ENCODE assay signal across 15 cellular contexts in genomic region chr1:223802602-223803001, GRCh38. TPM values are rescaled to one million over a fixed set of nuclear protein-coding genes. Genes with fewer than 3 reads are reported as not detected.
DNase-seq lines count a peak whose midpoint lies in the region; ATAC-seq, FAIRE-seq and TF ChIP-seq lines count a peak whose summit lies in the region.
"Had no signal": no experiment of that assay in that cellular context is flagged by ENCODE, and none has a peak within 500 bp of the region (broad histone marks: within the 10 kb centered on the region; RNA-seq: fewer than 3 reads in every experiment).

No MANE protein-coding gene starts in this region.

- no peaks in the 10 kb centered on the region for H3K9me3 Mint-ChIP-seq in stimulated activated effector memory CD8-positive, alpha-beta T cell treated with anti-CD3 and anti-CD28 coated beads, Interleukin-12 subunit alpha, Interleukin-12 subunit beta, amount 100 ng/mL, for 72 hours
- H3K9me3 Mint-ChIP-seq: CD8-positive, alpha-beta memory T cell had no signal

- no peak for TF ChIP-seq POLR2A in GM12892 (IDR thresholded peaks at IDR 0.05; ENCODE audit: low read depth, low read length)

- no peak overlapping the region for H3K4me3 Mint-ChIP-seq in stimulated activated effector memory CD8-positive, alpha-beta T cell treated with anti-CD3 and anti-CD28 coated beads, Interleukin-12 subunit alpha, Interleukin-12 subunit beta, amount 100 ng/mL, for 72 hours
- H3K4me3 Mint-ChIP-seq: CD8-positive, alpha-beta memory T cell had no signal

- H3K36me3 Mint-ChIP-seq in stimulated activated effector memory CD8-positive, alpha-beta T cell treated with anti-CD3 and anti-CD28 coated beads, Interleukin-12 subunit alpha, Interleukin-12 subunit beta, amount 100 ng/mL, for 72 hours = peaks cover 100% of the 10 kb centered on the region

- DNase-seq in GM12892 (ENCODE audit: insufficient read length) = no peak
- DNase-seq in astrocyte of the hippocampus (ENCODE audit: low read depth, low spot score) = peak; percentile 25
- DNase-seq in inferior parietal cortex (ENCODE audit: extremely low spot score) = peak; percentile 67
- no peak for DNase-seq in stimulated activated effector memory CD8-positive, alpha-beta T cell treated with anti-CD3 and anti-CD28 coated beads, Interleukin-12 subunit alpha, Interleukin-12 subunit beta, amount 100 ng/mL, for 72 hours (ENCODE audit: low spot score in 2 of 2)
- no peak for DNase-seq in DMS 273 treated with DMSO at 0.1 percent for 48 hours (lab: John Stamatoyannopoulos, UW)
- DNase-seq: CD8-positive, alpha-beta memory T cell; KBM-7; NCI-H1048; NCI-H1694; NCI-H345; NCI-H526 treated with DMSO at 0.1 percent for 48 hours; PC-9 had no signal

- peak; percentile 42 for FAIRE-seq in GM12892 (lab: Jason Lieb, UNC)
- FAIRE-seq: GM12878 had no signal

- H3K27ac Mint-ChIP-seq in stimulated activated effector memory CD8-positive, alpha-beta T cell treated with anti-CD3 and anti-CD28 coated beads, Interleukin-12 subunit alpha, Interleukin-12 subunit beta, amount 100 ng/mL, for 72 hours = peak overlapping the region; percentile 26

- no peaks in the 10 kb centered on the region for H3K4me1 Mint-ChIP-seq in stimulated activated effector memory CD8-positive, alpha-beta T cell treated with anti-CD3 and anti-CD28 coated beads, Interleukin-12 subunit alpha, Interleukin-12 subunit beta, amount 100 ng/mL, for 72 hours

- ATAC-seq in stimulated activated effector memory CD8-positive, alpha-beta T cell treated with anti-CD3 and anti-CD28 coated beads, Interleukin-12 subunit alpha, Interleukin-12 subunit beta, amount 100 ng/mL, for 72 hours = no peak
- ATAC-seq in GM21723 (IDR thresholded peaks at IDR 0.05; ENCODE audit: unreplicated experiment) (no peak), HG02885 (IDR thresholded peaks at IDR 0.05; ENCODE audit: poor library complexity, unreplicated experiment) (no peak)
- ATAC-seq: GM12878 had no signal

RNA-seq across cellular contexts. Expression of gene TP53BP2, which starts 43.1 kb away (rescaled TPM):
- 12.6 TPM for polyA plus RNA-seq in GM12892 (2012; ENCODE audit: missing spikeins)

Comparison
In these comparisons a context has a peak if more than half of its experiments do, and no peak if none do; other contexts are left out.
1. DNase-seq: peak in astrocyte of the hippocampus (single experiment) and inferior parietal cortex (single experiment); none in GM12892 (single experiment), stimulated activated effector memory CD8-positive, alpha-beta T cell treated with anti-CD3 and anti-CD28 coated beads, Interleukin-12 subunit alpha, Interleukin-12 subunit beta, amount 100 ng/mL, for 72 hours (0 of 2) and DMS 273 treated with DMSO at 0.1 percent for 48 hours (single experiment).